1 cellular context compared by ENCODE assay signal in genomic region chr12:125151284-125151683, GRCh38.
TF ChIP-seq lines count a peak whose summit lies in the region.

No MANE protein-coding gene starts in this region.

TF ChIP-seq in HepG2, 621 proteins besides CTCF, POLR2A, EP300 and RAD21 (continued from another document):
- peak; percentile 29; the same call in 1 of the 2 replicates for TF ChIP-seq ZNF687 (CRISPR knock-in tag; IDR thresholded peaks at IDR 0.05)
- TF ChIP-seq ZNF33A (CRISPR knock-in tag; IDR thresholded peaks at IDR 0.05; ENCODE audit: borderline replicate concordance): no peak
- peak; percentile 89 for TF ChIP-seq RAD51 (IDR thresholded peaks at IDR 0.05; ENCODE audit: borderline replicate concordance)
- 0 out of 2 replicates have a peak, but pooled peaks have one; percentile 18 for TF ChIP-seq MAX (IDR thresholded peaks at IDR 0.05)
- TF ChIP-seq ZMYM4 (CRISPR knock-in tag; IDR thresholded peaks at IDR 0.05): peak; percentile 75
